In genomic region chr1:157166581-157166980, GRCh38 we compare ENCODE assay signal across 25 cellular contexts.
"Had no signal": no experiment of that assay in that cellular context is flagged by ENCODE, and none has a peak within 500 bp of the region (broad histone marks: within the 10 kb centered on the region; RNA-seq: fewer than 3 reads in every experiment).

No MANE protein-coding gene starts in this region.

- H3K4me3 Mint-ChIP-seq: activated CD4-positive, alpha-beta T cell treated with anti-CD3 and anti-CD28 coated beads, Interleukin-2, amount 10 ng/mL, durations not matched to agents 7 days and 5 days; activated CD8-positive, alpha-beta T cell treated with anti-CD3 and anti-CD28 coated beads for 36 hours; activated T-helper 1 cell treated with anti-CD3 and anti-CD28 coated beads, Interleukin-12 subunit alpha, Interleukin-12 subunit beta, Interleukin-2, Interleukin-4 antibody, amounts not matched to agents 30 ng/mL and 10 ng/mL and 1 ng/mL, durations not matched to agents 14 hours and 24 hours and 36 hours; brain; naive thymus-derived CD8-positive, alpha-beta T cell; T-helper 2 cell treated with Interferon-gamma antibody and Interleukin-4, amounts not matched to agents 5 μg/mL and 100 μg/mL, for 36 hours had no signal

- H3K27ac Mint-ChIP-seq: activated CD4-positive, alpha-beta T cell treated with anti-CD3 and anti-CD28 coated beads, Interleukin-2, amount 10 ng/mL, durations not matched to agents 7 days and 5 days; activated CD8-positive, alpha-beta T cell treated with anti-CD3 and anti-CD28 coated beads for 36 hours; activated naive CD4-positive, alpha-beta T cell treated with anti-CD3 and anti-CD28 coated beads, Interleukin-2, amount 50 U/mL, for 72 hours; activated T-helper 1 cell treated with anti-CD3 and anti-CD28 coated beads, Interleukin-12 subunit alpha, Interleukin-12 subunit beta, Interleukin-2, Interleukin-4 antibody, amounts not matched to agents 30 ng/mL and 10 ng/mL and 1 ng/mL, durations not matched to agents 14 hours and 24 hours and 36 hours; brain; naive thymus-derived CD8-positive, alpha-beta T cell; T-helper 2 cell treated with Interferon-gamma antibody and Interleukin-4, amounts not matched to agents 5 μg/mL and 100 μg/mL, for 36 hours had no signal

- H2AFZ ChIP-seq: hepatocyte had no signal

- H3K27me3 ChIP-seq: hepatocyte, ovary, right atrium auricular region, testis, upper lobe of left lung had no signal

- DNase-seq: activated CD4-positive, alpha-beta T cell treated with anti-CD3 and anti-CD28 coated beads, Interleukin-2, amount 10 ng/mL, durations not matched to agents 7 days and 5 days; activated CD4-positive, CD25-positive, alpha-beta regulatory T cell treated with anti-CD3 and anti-CD28 coated beads, Interleukin-2, amount 50 U/mL, for 72 hours; activated CD8-positive, alpha-beta T cell treated with anti-CD3 and anti-CD28 coated beads for 36 hours; aorta; dermis blood vessel endothelial cell; effector CD8-positive, alpha-beta T cell; foreskin keratinocyte; glutamatergic neuron; left ventricle myocardium inferior; naive thymus-derived CD8-positive, alpha-beta T cell; ovary; psoas muscle; spleen; stimulated activated CD4-positive, alpha-beta T cell treated with anti-CD3 and anti-CD28 coated beads, Interleukin-4, amount 100 ng/mL, for 1 hour; stimulated activated naive CD4-positive, alpha-beta T cell; testis; upper lobe of left lung had no signal

- H3K27ac ChIP-seq: foreskin keratinocyte, hepatocyte, left ventricle myocardium inferior, neutrophil, ovary, psoas muscle, right atrium auricular region, spleen, testis, upper lobe of left lung, VCaP had no signal

- H3K4me3 ChIP-seq: hepatocyte, left ventricle myocardium inferior, ovary, psoas muscle, right atrium auricular region, spleen, testis, upper lobe of left lung had no signal

- H3K9me3 Mint-ChIP-seq: activated CD4-positive, alpha-beta T cell treated with anti-CD3 and anti-CD28 coated beads, Interleukin-2, amount 10 ng/mL, durations not matched to agents 7 days and 5 days; activated CD8-positive, alpha-beta T cell treated with anti-CD3 and anti-CD28 coated beads for 36 hours; activated naive CD4-positive, alpha-beta T cell treated with anti-CD3 and anti-CD28 coated beads, Interleukin-2, amount 50 U/mL, for 72 hours; activated T-helper 1 cell treated with anti-CD3 and anti-CD28 coated beads, Interleukin-12 subunit alpha, Interleukin-12 subunit beta, Interleukin-2, Interleukin-4 antibody, amounts not matched to agents 30 ng/mL and 10 ng/mL and 1 ng/mL, durations not matched to agents 14 hours and 24 hours and 36 hours; brain; naive thymus-derived CD8-positive, alpha-beta T cell; T-helper 2 cell treated with Interferon-gamma antibody and Interleukin-4, amounts not matched to agents 5 μg/mL and 100 μg/mL, for 36 hours had no signal

- H3K4me2 ChIP-seq: hepatocyte had no signal

- H3K9me3 ChIP-seq: left ventricle myocardium inferior, neutrophil, ovary, psoas muscle, right atrium auricular region, spleen, testis, upper lobe of left lung had no signal

- H3K79me2 ChIP-seq: hepatocyte had no signal

- H3K36me3 Mint-ChIP-seq: activated naive CD4-positive, alpha-beta T cell treated with anti-CD3 and anti-CD28 coated beads, Interleukin-2, amount 50 U/mL, for 72 hours; brain; naive thymus-derived CD8-positive, alpha-beta T cell had no signal

- H3K4me1 ChIP-seq: foreskin keratinocyte, left ventricle myocardium inferior, psoas muscle, right atrium auricular region had no signal
